In genomic region chr5:97208714-97209113, GRCh38 we compare ENCODE assay signal across 30 cellular contexts.
"Had no signal": no experiment of that assay in that cellular context is flagged by ENCODE, and none has a peak within 500 bp of the region (broad histone marks: within the 10 kb centered on the region; RNA-seq: fewer than 3 reads in every experiment).

No MANE protein-coding gene starts in this region.

- H3K4me1 ChIP-seq: neural progenitor cell, parathyroid adenoma, psoas muscle, right lobe of liver, spleen, stomach, thyroid gland, tibial nerve, upper lobe of left lung, vagina had no signal

- H3K27me3 Mint-ChIP-seq: progenitor cell of endocrine pancreas; stimulated activated naive B cell treated with anti-CD40 and anti-IgM and Interleukin-4, amounts not matched to agents 10 μg/mL and 1 μg/mL and 100 μg/mL, for 72 hours had no signal

- H3K9ac ChIP-seq: neural progenitor cell, parathyroid adenoma had no signal

- H2AFZ ChIP-seq: neural progenitor cell, parathyroid adenoma had no signal

- H3K4me3 Mint-ChIP-seq: naive thymus-derived CD8-positive, alpha-beta T cell; natural killer cell treated with Interleukin-12 subunit alpha and Interleukin-12 subunit beta and Interleukin-15 and Interleukin-18, amount 100 ng/mL, for 72 hours; nephron progenitor cell; neural progenitor cell; stimulated activated naive B cell treated with anti-CD40 and anti-IgM and Interleukin-4, amounts not matched to agents 10 μg/mL and 1 μg/mL and 100 μg/mL, for 72 hours; stimulated activated naive CD8-positive, alpha-beta T cell treated with anti-CD3 and anti-CD28 coated beads, Interleukin-15, Interleukin-2, amounts not matched to agents 100 ng/mL and 50 ng/mL, for 24 hours had no signal

- H3K9me3 ChIP-seq: ovary, right lobe of liver, thyroid gland had no signal

- H3K27ac ChIP-seq: neural progenitor cell, ovary, parathyroid adenoma, psoas muscle, right lobe of liver, spleen, stomach, thoracic aorta, thyroid gland, tibial nerve, upper lobe of left lung, vagina had no signal

- FAIRE-seq: urothelium cell line had no signal

- H3K27me3 ChIP-seq: neural progenitor cell, ovary, right lobe of liver, spleen, stomach, thyroid gland, tibial nerve, upper lobe of left lung, vagina had no signal

- H3K36me3 Mint-ChIP-seq: neural progenitor cell had no signal

- ATAC-seq: naive thymus-derived CD8-positive, alpha-beta T cell; natural killer cell treated with Interleukin-12 subunit alpha and Interleukin-12 subunit beta and Interleukin-15 and Interleukin-18, amount 100 ng/mL, for 72 hours; psoas muscle; right cardiac atrium; right lobe of liver; stimulated activated naive B cell treated with anti-CD40 and anti-IgM and Interleukin-4, amounts not matched to agents 10 μg/mL and 1 μg/mL and 100 μg/mL, for 72 hours had no signal

- DNase-seq: naive thymus-derived CD8-positive, alpha-beta T cell; nephron progenitor cell; occipital lobe; ovary; psoas muscle; right lobe of liver; spleen; stimulated activated CD4-positive, alpha-beta T cell treated with anti-CD3 and anti-CD28 coated beads, Interleukin-12 subunit alpha, Interleukin-12 subunit beta, amount 100 ng/mL, for 4 hours; stimulated activated CD4-positive, alpha-beta T cell treated with anti-CD3 and anti-CD28 coated beads, Interleukin-1b, Interleukin-23, amount 100 ng/mL, for 48 hours; stimulated activated CD4-positive, alpha-beta T cell treated with anti-CD3 and anti-CD28 coated beads, Interleukin-4, amount 100 ng/mL, for 1 hour; stimulated activated CD4-positive, alpha-beta T cell treated with anti-CD3 and anti-CD28 coated beads, Interleukin-4, amount 100 ng/mL, for 4 hours; stimulated activated CD8-positive, alpha-beta memory T cell treated with anti-CD3 and anti-CD28 coated beads, Interleukin-4, amount 100 ng/mL, for 48 hours; stimulated activated naive B cell treated with anti-CD40 and anti-IgM and Interleukin-4, amounts not matched to agents 10 μg/mL and 1 μg/mL and 100 μg/mL, for 72 hours; stimulated activated naive CD4-positive, alpha-beta T cell treated with Interleukin-2 at 50 U/mL for 16 hours; stomach; thyroid gland; trophoblast cell; upper lobe of left lung had no signal

- H3K27ac Mint-ChIP-seq: naive thymus-derived CD8-positive, alpha-beta T cell; natural killer cell treated with Interleukin-12 subunit alpha and Interleukin-12 subunit beta and Interleukin-15 and Interleukin-18, amount 100 ng/mL, for 72 hours; nephron progenitor cell; neural progenitor cell; progenitor cell of endocrine pancreas; stimulated activated naive B cell treated with anti-CD40 and anti-IgM and Interleukin-4, amounts not matched to agents 10 μg/mL and 1 μg/mL and 100 μg/mL, for 72 hours; stimulated activated naive CD8-positive, alpha-beta T cell treated with anti-CD3 and anti-CD28 coated beads, Interleukin-15, Interleukin-2, amounts not matched to agents 100 ng/mL and 50 ng/mL, for 24 hours had no signal

- H3K4me2 ChIP-seq: neural progenitor cell, smooth muscle cell had no signal

- H3K36me3 ChIP-seq: neural progenitor cell, ovary, right lobe of liver, spleen, stomach, thoracic aorta, thyroid gland, tibial nerve, upper lobe of left lung, vagina had no signal

- H3K4me1 Mint-ChIP-seq: naive thymus-derived CD8-positive, alpha-beta T cell; nephron progenitor cell; neural progenitor cell; stimulated activated naive B cell treated with anti-CD40 and anti-IgM and Interleukin-4, amounts not matched to agents 10 μg/mL and 1 μg/mL and 100 μg/mL, for 72 hours had no signal

- H3K4me3 ChIP-seq: neural progenitor cell, ovary, psoas muscle, right lobe of liver, skin epidermis, smooth muscle cell, spleen, stomach, thoracic aorta, thyroid gland, tibial nerve, upper lobe of left lung, vagina had no signal

- H3K79me2 ChIP-seq: parathyroid adenoma had no signal
